8 cellular contexts compared by ENCODE assay signal in genomic region chr3:105869982-105870381, GRCh38. TPM values are rescaled to one million over a fixed set of nuclear protein-coding genes. Genes with fewer than 3 reads are reported as not detected.
DNase-seq lines count a peak whose midpoint lies in the region; ATAC-seq and TF ChIP-seq lines count a peak whose summit lies in the region.

No MANE protein-coding gene starts in this region.

- H3K4me1 Mint-ChIP-seq in activated CD8-positive, alpha-beta T cell treated with anti-CD3 and anti-CD28 coated beads, Interleukin-2, amount 10 ng/mL, durations not matched to agents 7 days and 5 days (ENCODE audit: low read depth), result peaks cover 33% of the 10 kb centered on the region

- H3K9me3 ChIP-seq in iPS-20b (ENCODE audit: insufficient read depth, low read depth, low read length), result no peaks in the 10 kb centered on the region
- H3K9me3 ChIP-seq in stomach smooth muscle (ENCODE audit: control insufficient read depth in 2 of 2, low read length in 2 of 2), result no peaks in the 10 kb centered on the region

- peaks cover 12% of the 10 kb centered on the region for H3K4me1 ChIP-seq in iPS-20b (ENCODE audit: insufficient read depth, low read length)
- peaks cover 3% of the 10 kb centered on the region for H3K4me1 ChIP-seq in stomach smooth muscle (ENCODE audit: control insufficient read depth, insufficient read depth, low read length)

- peak overlapping the region; percentile 96 for H3K4me3 Mint-ChIP-seq in activated CD8-positive, alpha-beta T cell treated with anti-CD3 and anti-CD28 coated beads, Interleukin-2, amount 10 ng/mL, durations not matched to agents 7 days and 5 days

- H3K27ac Mint-ChIP-seq in activated CD8-positive, alpha-beta T cell treated with anti-CD3 and anti-CD28 coated beads, Interleukin-2, amount 10 ng/mL, durations not matched to agents 7 days and 5 days, result peak overlapping the region; percentile 43

- no peak for ATAC-seq in activated CD8-positive, alpha-beta T cell treated with anti-CD3 and anti-CD28 coated beads, Interleukin-2, amount 10 ng/mL, durations not matched to agents 7 days and 5 days
- ATAC-seq in GM21717 (IDR thresholded peaks at IDR 0.05; ENCODE audit: unreplicated experiment) (no peak), GM18505 (IDR thresholded peaks at IDR 0.05; ENCODE audit: unreplicated experiment) (no peak)

- H3K9ac ChIP-seq in iPS-20b (ENCODE audit: low read depth, low read length) (peak overlapping the region; percentile 84; the same call in 1 of the 2 replicates), stomach smooth muscle (ENCODE audit: low read length in 2 of 2) (peak overlapping the region; percentile 61 to 66)

- H3K27ac ChIP-seq in iPS-20b (ENCODE audit: low read length), result no peak overlapping the region
- H3K27ac ChIP-seq in stomach smooth muscle (ENCODE audit: low read length), result peak overlapping the region; percentile 82

- H3K27me3 Mint-ChIP-seq in activated CD8-positive, alpha-beta T cell treated with anti-CD3 and anti-CD28 coated beads, Interleukin-2, amount 10 ng/mL, durations not matched to agents 7 days and 5 days (ENCODE audit: low read depth), result no peaks in the 10 kb centered on the region

- no peaks in the 10 kb centered on the region for H3K9me3 Mint-ChIP-seq in activated CD8-positive, alpha-beta T cell treated with anti-CD3 and anti-CD28 coated beads, Interleukin-2, amount 10 ng/mL, durations not matched to agents 7 days and 5 days (ENCODE audit: insufficient read depth)

- peak overlapping the region; percentile 88 for H3K4me3 ChIP-seq in iPS-20b (ENCODE audit: low read length)
- H3K4me3 ChIP-seq in stomach smooth muscle (ENCODE audit: low read length in 2 of 2), result peak overlapping the region; percentile 92

- H3K36me3 ChIP-seq in iPS-20b (ENCODE audit: insufficient read depth, low read depth, low read length) (peaks cover 12% of the 10 kb centered on the region; the same call in 1 of the 2 replicates), stomach smooth muscle (ENCODE audit: control insufficient read depth in 2 of 2, insufficient read depth in 2 of 2, low read length in 2 of 2) (no peaks in the 10 kb centered on the region)

- CTCF ChIA-PET in activated CD8-positive, alpha-beta T cell treated with anti-CD3 and anti-CD28 coated beads, Interleukin-2, amount 10 ng/mL, durations not matched to agents 7 days and 5 days (lab: Charles Lee), result interaction anchor here (0.9 to 3.3 kb wide), 4 partner anchors 12 to 338 kb away, joined by 4 to 10 read pairs (median 6); no protein-coding TSS in a partner anchor

- H3K36me3 Mint-ChIP-seq in activated CD8-positive, alpha-beta T cell treated with anti-CD3 and anti-CD28 coated beads, Interleukin-2, amount 10 ng/mL, durations not matched to agents 7 days and 5 days (ENCODE audit: low read depth), result peaks cover 31% of the 10 kb centered on the region

- POLR2A ChIA-PET in activated CD8-positive, alpha-beta T cell treated with anti-CD3 and anti-CD28 coated beads, Interleukin-2, amount 10 ng/mL, durations not matched to agents 7 days and 5 days (lab: Charles Lee), result interaction anchor here (0.6 to 2.7 kb wide), 5 partner anchors 9 to 739 kb away, joined by 3 to 12 read pairs (median 4); no protein-coding TSS in a partner anchor

- TF ChIP-seq POLR2A in GM18505 (IDR thresholded peaks at IDR 0.05; ENCODE audit: borderline replicate concordance, extremely low read depth, insufficient read depth, insufficient read length), result no peak

- H3K27me3 ChIP-seq in iPS-20b (ENCODE audit: insufficient read depth, low read length), result no peaks in the 10 kb centered on the region
- no peaks in the 10 kb centered on the region for H3K27me3 ChIP-seq in stomach smooth muscle (ENCODE audit: control insufficient read depth in 1 of 2, insufficient read depth in 2 of 2, low read length in 2 of 2)

- peak; percentile 45 for DNase-seq in NCI-H82 (lab: John Stamatoyannopoulos, UW)
- DNase-seq in NCI-H82 treated with DMSO at 0.1 percent for 48 hours (lab: John Stamatoyannopoulos, UW; ENCODE audit: unreplicated experiment), result no peak
- DNase-seq in activated CD8-positive, alpha-beta T cell treated with anti-CD3 and anti-CD28 coated beads, Interleukin-2, amount 10 ng/mL, durations not matched to agents 7 days and 5 days, result no peak
- DNase-seq in middle frontal gyrus (ENCODE audit: extremely low spot score, low spot score), result no peak

RNA-seq across cellular contexts. Expression of gene CBLB, which starts 1.2 kb away (rescaled TPM):
- 100 to 1,000 TPM; 117 to 122 TPM for total RNA-seq in activated CD8-positive, alpha-beta T cell treated with anti-CD3 and anti-CD28 coated beads, Interleukin-2, amount 10 ng/mL, durations not matched to agents 7 days and 5 days
